20 cellular contexts compared by ENCODE assay signal in genomic region chr4:67459164-67459563, GRCh38.
"Had no signal": no experiment of that assay in that cellular context is flagged by ENCODE, and none has a peak within 500 bp of the region (broad histone marks: within the 10 kb centered on the region; RNA-seq: fewer than 3 reads in every experiment).

No MANE protein-coding gene starts in this region.

- H3K27ac Mint-ChIP-seq: activated CD4-positive, alpha-beta memory T cell treated with anti-CD3 and anti-CD28 coated beads, Interleukin-2, amount 10 ng/mL, durations not matched to agents 7 days and 5 days; activated CD8-positive, alpha-beta memory T cell treated with anti-CD3 and anti-CD28 coated beads, Interleukin-2, amount 10 ng/mL, durations not matched to agents 7 days and 5 days; activated naive CD8-positive, alpha-beta T cell; endodermal cell; naive thymus-derived CD4-positive, alpha-beta T cell; stimulated activated memory B cell treated with anti-CD40 and anti-IgM and Interleukin-4, amounts not matched to agents 10 μg/mL and 1 μg/mL and 100 μg/mL, for 72 hours; T-cell; type B pancreatic cell had no signal

- H3K27me3 Mint-ChIP-seq: activated CD4-positive, alpha-beta memory T cell treated with anti-CD3 and anti-CD28 coated beads, Interleukin-2, amount 10 ng/mL, durations not matched to agents 7 days and 5 days; activated CD8-positive, alpha-beta memory T cell treated with anti-CD3 and anti-CD28 coated beads, Interleukin-2, amount 10 ng/mL, durations not matched to agents 7 days and 5 days; activated naive CD8-positive, alpha-beta T cell; naive thymus-derived CD4-positive, alpha-beta T cell; stimulated activated memory B cell treated with anti-CD40 and anti-IgM and Interleukin-4, amounts not matched to agents 10 μg/mL and 1 μg/mL and 100 μg/mL, for 72 hours; T-cell; type B pancreatic cell had no signal

- ATAC-seq: activated CD8-positive, alpha-beta memory T cell treated with anti-CD3 and anti-CD28 coated beads, Interleukin-2, amount 10 ng/mL, durations not matched to agents 7 days and 5 days; naive thymus-derived CD4-positive, alpha-beta T cell; pancreas; sciatic nerve; stimulated activated memory B cell treated with anti-CD40 and anti-IgM and Interleukin-4, amounts not matched to agents 10 μg/mL and 1 μg/mL and 100 μg/mL, for 72 hours; T-cell had no signal

- H3K27ac ChIP-seq: epithelial cell of prostate, pancreas, testis had no signal

- H3K4me3 ChIP-seq: pancreas, smooth muscle cell, testis had no signal

- H3K4me1 ChIP-seq: pancreas, testis had no signal

- H3K4me1 Mint-ChIP-seq: activated CD4-positive, alpha-beta memory T cell treated with anti-CD3 and anti-CD28 coated beads, Interleukin-2, amount 10 ng/mL, durations not matched to agents 7 days and 5 days; endodermal cell had no signal

- H3K36me3 ChIP-seq: pancreas had no signal

- H3K9me3 Mint-ChIP-seq: activated CD4-positive, alpha-beta memory T cell treated with anti-CD3 and anti-CD28 coated beads, Interleukin-2, amount 10 ng/mL, durations not matched to agents 7 days and 5 days; T-cell; type B pancreatic cell had no signal

- H3K9me3 ChIP-seq: pancreas, testis had no signal

- H3K27me3 ChIP-seq: pancreas, testis had no signal

- DNase-seq: activated CD4-positive, alpha-beta memory T cell treated with anti-CD3 and anti-CD28 coated beads, Interleukin-2, amount 10 ng/mL, durations not matched to agents 7 days and 5 days; activated CD4-positive, alpha-beta T cell treated with anti-CD3 and anti-CD28 coated beads for 48 hours; activated CD4-positive, CD25-positive, alpha-beta regulatory T cell; activated CD8-positive, alpha-beta memory T cell treated with anti-CD3 and anti-CD28 coated beads, Interleukin-2, amount 10 ng/mL, durations not matched to agents 7 days and 5 days; amniotic stem cell; endodermal cell; foreskin melanocyte; kidney glomerular epithelial cell; mesenchymal stem cell; naive thymus-derived CD4-positive, alpha-beta T cell; pancreas; stimulated activated CD4-positive, alpha-beta T cell treated with anti-CD3 and anti-CD28 coated beads, Interleukin-4, amount 100 ng/mL, for 24 hours; T-cell; testis had no signal

- H3K4me3 Mint-ChIP-seq: activated CD4-positive, alpha-beta memory T cell treated with anti-CD3 and anti-CD28 coated beads, Interleukin-2, amount 10 ng/mL, durations not matched to agents 7 days and 5 days; activated CD8-positive, alpha-beta memory T cell treated with anti-CD3 and anti-CD28 coated beads, Interleukin-2, amount 10 ng/mL, durations not matched to agents 7 days and 5 days; activated naive CD8-positive, alpha-beta T cell; endodermal cell; naive thymus-derived CD4-positive, alpha-beta T cell; stimulated activated memory B cell treated with anti-CD40 and anti-IgM and Interleukin-4, amounts not matched to agents 10 μg/mL and 1 μg/mL and 100 μg/mL, for 72 hours; T-cell; type B pancreatic cell had no signal
